1 cellular context compared by ENCODE assay signal in the genomic region with DNA sequence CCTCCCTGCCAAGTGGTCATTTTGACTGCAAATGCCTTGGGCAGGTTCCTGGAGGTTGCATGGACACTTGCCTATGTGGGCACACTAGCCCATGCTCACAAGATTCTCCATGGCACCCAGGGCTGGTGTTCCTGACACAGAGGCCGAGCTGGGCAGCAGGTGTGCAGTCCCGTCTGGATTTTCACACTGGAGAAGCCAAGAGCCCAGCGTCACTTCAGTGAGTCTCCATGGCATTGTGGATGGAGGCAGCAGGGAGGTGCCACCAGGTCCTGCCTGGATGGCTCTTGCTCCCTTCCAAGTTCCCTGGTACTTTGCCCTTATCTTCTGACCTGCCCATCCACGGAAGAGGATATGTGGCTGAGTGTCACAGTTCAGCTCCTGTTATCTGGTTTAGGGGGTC.
TF ChIP-seq lines count a peak whose summit lies in the region.

No MANE protein-coding gene starts in this region.

TF ChIP-seq in GM23338, 12 proteins besides CTCF, POLR2A, EP300 and RAD21 (continued from another document):
- TF ChIP-seq, protein P1, sequence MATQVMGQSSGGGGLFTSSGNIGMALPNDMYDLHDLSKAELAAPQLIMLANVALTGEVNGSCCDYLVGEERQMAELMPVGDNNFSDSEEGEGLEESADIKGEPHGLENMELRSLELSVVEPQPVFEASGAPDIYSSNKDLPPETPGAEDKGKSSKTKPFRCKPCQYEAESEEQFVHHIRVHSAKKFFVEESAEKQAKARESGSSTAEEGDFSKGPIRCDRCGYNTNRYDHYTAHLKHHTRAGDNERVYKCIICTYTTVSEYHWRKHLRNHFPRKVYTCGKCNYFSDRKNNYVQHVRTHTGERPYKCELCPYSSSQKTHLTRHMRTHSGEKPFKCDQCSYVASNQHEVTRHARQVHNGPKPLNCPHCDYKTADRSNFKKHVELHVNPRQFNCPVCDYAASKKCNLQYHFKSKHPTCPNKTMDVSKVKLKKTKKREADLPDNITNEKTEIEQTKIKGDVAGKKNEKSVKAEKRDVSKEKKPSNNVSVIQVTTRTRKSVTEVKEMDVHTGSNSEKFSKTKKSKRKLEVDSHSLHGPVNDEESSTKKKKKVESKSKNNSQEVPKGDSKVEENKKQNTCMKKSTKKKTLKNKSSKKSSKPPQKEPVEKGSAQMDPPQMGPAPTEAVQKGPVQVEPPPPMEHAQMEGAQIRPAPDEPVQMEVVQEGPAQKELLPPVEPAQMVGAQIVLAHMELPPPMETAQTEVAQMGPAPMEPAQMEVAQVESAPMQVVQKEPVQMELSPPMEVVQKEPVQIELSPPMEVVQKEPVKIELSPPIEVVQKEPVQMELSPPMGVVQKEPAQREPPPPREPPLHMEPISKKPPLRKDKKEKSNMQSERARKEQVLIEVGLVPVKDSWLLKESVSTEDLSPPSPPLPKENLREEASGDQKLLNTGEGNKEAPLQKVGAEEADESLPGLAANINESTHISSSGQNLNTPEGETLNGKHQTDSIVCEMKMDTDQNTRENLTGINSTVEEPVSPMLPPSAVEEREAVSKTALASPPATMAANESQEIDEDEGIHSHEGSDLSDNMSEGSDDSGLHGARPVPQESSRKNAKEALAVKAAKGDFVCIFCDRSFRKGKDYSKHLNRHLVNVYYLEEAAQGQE (IDR thresholded peaks at IDR 0.05; ENCODE audit: unreplicated experiment): no peak
- TF ChIP-seq NANOG (IDR thresholded peaks at IDR 0.05; ENCODE audit: borderline replicate concordance) (no peak), STAT1 (IDR thresholded peaks at IDR 0.05; ENCODE audit: unreplicated experiment) (no peak), POLR2AphosphoS5 (IDR thresholded peaks at IDR 0.05; ENCODE audit: low read depth) (no peak), JUNB (IDR thresholded peaks at IDR 0.05; ENCODE audit: unreplicated experiment) (no peak), EZH2phosphoT487 (IDR thresholded peaks at IDR 0.05; ENCODE audit: unreplicated experiment) (no peak), ZNF114 (CRISPR knock-in tag; IDR thresholded peaks at IDR 0.05) (no peak)
- TF ChIP-seq, protein P2, sequence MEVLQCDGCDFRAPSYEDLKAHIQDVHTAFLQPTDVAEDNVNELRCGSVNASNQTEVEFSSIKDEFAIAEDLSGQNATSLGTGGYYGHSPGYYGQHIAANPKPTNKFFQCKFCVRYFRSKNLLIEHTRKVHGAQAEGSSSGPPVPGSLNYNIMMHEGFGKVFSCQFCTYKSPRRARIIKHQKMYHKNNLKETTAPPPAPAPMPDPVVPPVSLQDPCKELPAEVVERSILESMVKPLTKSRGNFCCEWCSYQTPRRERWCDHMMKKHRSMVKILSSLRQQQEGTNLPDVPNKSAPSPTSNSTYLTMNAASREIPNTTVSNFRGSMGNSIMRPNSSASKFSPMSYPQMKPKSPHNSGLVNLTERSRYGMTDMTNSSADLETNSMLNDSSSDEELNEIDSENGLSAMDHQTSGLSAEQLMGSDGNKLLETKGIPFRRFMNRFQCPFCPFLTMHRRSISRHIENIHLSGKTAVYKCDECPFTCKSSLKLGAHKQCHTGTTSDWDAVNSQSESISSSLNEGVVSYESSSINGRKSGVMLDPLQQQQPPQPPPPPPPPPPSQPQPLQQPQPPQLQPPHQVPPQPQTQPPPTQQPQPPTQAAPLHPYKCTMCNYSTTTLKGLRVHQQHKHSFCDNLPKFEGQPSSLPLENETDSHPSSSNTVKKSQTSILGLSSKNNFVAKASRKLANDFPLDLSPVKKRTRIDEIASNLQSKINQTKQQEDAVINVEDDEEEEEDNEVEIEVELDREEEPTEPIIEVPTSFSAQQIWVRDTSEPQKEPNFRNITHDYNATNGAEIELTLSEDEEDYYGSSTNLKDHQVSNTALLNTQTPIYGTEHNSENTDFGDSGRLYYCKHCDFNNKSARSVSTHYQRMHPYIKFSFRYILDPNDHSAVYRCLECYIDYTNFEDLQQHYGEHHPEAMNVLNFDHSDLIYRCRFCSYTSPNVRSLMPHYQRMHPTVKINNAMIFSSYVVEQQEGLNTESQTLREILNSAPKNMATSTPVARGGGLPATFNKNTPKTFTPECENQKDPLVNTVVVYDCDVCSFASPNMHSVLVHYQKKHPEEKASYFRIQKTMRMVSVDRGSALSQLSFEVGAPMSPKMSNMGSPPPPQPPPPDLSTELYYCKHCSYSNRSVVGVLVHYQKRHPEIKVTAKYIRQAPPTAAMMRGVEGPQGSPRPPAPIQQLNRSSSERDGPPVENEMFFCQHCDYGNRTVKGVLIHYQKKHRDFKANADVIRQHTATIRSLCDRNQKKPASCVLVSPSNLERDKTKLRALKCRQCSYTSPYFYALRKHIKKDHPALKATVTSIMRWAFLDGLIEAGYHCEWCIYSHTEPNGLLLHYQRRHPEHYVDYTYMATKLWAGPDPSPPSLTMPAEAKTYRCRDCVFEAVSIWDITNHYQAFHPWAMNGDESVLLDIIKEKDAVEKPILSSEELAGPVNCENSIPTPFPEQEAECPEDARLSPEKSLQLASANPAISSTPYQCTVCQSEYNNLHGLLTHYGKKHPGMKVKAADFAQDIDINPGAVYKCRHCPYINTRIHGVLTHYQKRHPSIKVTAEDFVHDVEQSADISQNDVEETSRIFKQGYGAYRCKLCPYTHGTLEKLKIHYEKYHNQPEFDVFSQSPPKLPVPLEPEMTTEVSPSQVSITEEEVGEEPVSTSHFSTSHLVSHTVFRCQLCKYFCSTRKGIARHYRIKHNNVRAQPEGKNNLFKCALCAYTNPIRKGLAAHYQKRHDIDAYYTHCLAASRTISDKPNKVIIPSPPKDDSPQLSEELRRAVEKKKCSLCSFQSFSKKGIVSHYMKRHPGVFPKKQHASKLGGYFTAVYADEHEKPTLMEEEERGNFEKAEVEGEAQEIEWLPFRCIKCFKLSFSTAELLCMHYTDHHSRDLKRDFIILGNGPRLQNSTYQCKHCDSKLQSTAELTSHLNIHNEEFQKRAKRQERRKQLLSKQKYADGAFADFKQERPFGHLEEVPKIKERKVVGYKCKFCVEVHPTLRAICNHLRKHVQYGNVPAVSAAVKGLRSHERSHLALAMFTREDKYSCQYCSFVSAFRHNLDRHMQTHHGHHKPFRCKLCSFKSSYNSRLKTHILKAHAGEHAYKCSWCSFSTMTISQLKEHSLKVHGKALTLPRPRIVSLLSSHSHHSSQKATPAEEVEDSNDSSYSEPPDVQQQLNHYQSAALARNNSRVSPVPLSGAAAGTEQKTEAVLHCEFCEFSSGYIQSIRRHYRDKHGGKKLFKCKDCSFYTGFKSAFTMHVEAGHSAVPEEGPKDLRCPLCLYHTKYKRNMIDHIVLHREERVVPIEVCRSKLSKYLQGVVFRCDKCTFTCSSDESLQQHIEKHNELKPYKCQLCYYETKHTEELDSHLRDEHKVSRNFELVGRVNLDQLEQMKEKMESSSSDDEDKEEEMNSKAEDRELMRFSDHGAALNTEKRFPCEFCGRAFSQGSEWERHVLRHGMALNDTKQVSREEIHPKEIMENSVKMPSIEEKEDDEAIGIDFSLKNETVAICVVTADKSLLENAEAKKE (CRISPR knock-in tag; IDR thresholded peaks at IDR 0.05): no peak
